In the genomic region with DNA sequence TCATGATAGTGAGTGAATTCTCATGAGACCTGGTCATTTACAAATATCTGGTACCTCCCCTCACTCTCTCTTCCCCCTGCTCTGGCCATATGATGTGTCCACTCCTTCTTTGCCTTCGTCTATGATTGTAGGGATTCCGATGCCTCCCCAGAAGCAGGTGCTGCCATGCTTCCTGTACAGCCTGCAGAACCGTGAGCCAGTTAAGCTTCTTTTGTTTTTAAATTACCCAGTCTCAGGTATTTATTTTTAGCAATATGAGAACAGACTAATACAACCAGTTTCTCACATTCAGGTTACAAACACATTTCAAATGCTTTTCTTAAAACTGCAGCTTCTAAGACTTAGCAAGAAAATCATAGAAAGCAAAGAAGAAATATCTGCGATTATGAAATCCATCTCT, we compare ENCODE assay signal across 17 cellular contexts.
"Had no signal": no experiment of that assay in that cellular context is flagged by ENCODE, and none has a peak within 500 bp of the region (broad histone marks: within the 10 kb centered on the region; RNA-seq: fewer than 3 reads in every experiment).

No MANE protein-coding gene starts in this region.

- DNase-seq: islet precursor cell; left ventricle myocardium inferior; mesendoderm; naive B cell; natural killer cell; nephron progenitor cell; ovary; right lobe of liver; stimulated activated CD4-positive, alpha-beta T cell treated with anti-CD3 and anti-CD28 coated beads, Interleukin-2, amount 100 ng/mL, for 24 hours; stimulated activated CD4-positive, alpha-beta T cell treated with anti-CD3 and anti-CD28 coated beads, Interleukin-4, amount 100 ng/mL, for 1 hour; stimulated activated naive B cell treated with anti-CD40 and anti-IgM and Interleukin-4, amounts not matched to agents 10 μg/mL and 1 μg/mL and 100 μg/mL, for 72 hours; stimulated activated naive CD8-positive, alpha-beta T cell treated with anti-CD3 and anti-CD28 coated beads, Interleukin-15, Interleukin-2, amounts not matched to agents 100 U/mL and 50 U/mL, for 24 hours; stomach; testis; thyroid gland; transverse colon; upper lobe of left lung had no signal
